ENCODE assay signal across 12 cellular contexts in the genomic region with DNA sequence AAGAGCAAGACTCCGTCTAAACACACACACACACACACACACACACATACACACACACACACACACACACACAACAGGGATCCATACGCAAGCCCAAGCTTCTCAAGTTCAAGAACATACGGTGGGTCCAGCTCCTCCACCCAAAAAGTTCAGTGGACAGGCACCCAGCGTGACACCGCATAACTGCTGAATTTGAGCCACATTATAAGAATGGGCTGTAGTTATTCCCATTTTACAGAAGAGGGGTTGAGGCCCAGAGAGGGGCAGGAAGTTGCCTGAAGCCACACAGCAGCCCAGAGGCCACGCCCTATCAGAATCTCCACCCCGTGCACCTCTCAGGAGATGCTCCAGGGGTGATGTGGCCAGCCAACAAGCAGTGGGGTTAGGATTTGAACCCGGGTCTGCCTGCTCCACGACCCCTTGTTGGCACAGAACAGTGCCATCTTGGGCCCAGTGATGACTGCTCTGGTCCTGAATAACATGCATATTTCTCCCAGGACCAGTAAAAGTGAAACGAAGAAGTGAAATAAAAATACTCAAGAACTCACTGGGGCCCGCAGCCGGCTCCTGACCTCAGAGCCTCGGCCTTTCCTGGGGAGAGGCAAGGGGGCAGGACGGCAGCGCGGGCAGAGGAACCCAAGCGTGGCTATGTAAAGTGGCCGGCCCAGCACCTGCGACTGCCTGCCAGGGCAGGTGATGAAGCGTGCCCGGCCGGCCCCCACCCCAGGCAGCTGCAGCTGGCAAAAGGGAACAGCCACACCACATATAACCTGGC.
DNase-seq lines count a peak whose midpoint lies in the region; ATAC-seq, FAIRE-seq and TF ChIP-seq lines count a peak whose summit lies in the region.
"Had no signal": no experiment of that assay in that cellular context is flagged by ENCODE, and none has a peak within 500 bp of the region (broad histone marks: within the 10 kb centered on the region; RNA-seq: fewer than 3 reads in every experiment).

No MANE protein-coding gene starts in this region.

- peak overlapping the region; percentile 72 for H3K27ac Mint-ChIP-seq in activated CD4-positive, alpha-beta memory T cell treated with anti-CD3 and anti-CD28 coated beads, Interleukin-2, amount 10 ng/mL, durations not matched to agents 7 days and 5 days
- no peak overlapping the region for H3K27ac Mint-ChIP-seq in activated CD4-positive, alpha-beta memory T cell treated with anti-CD3 and anti-CD28 coated beads for 36 hours

- H3K4me2 ChIP-seq in endothelial cell of umbilical vein (ENCODE audit: insufficient read depth, low read length): no peak overlapping the region

- TF ChIP-seq CTCF in endothelial cell of umbilical vein (IDR thresholded peaks at IDR 0.05; ENCODE audit: extremely low read depth in 1 of 2, insufficient read depth in 1 of 2, low read depth in 1 of 2, low read length in 2 of 2) (no peak), testis (IDR thresholded peaks at IDR 0.05) (no peak), RWPE1 (conservative IDR thresholded peaks at IDR 0.05; ENCODE audit: low read depth) (no peak)

- no peaks in the 10 kb centered on the region for H4K20me1 ChIP-seq in endothelial cell of umbilical vein (replicated peaks; ENCODE audit: control insufficient read depth, extremely low read depth, insufficient read depth, low read length)

- BruUV-seq in endothelial cell of umbilical vein (replicated peaks; lab: Mats Ljungman, UMichigan): no TSS peak

- no peak for FAIRE-seq in endothelial cell of umbilical vein (lab: Jason Lieb, UNC)

- H3K36me3 ChIP-seq in endothelial cell of umbilical vein (ENCODE audit: control insufficient read depth in 2 of 2, extremely low read depth in 1 of 2, insufficient read depth in 2 of 2, low read length in 2 of 2): no peaks in the 10 kb centered on the region
- no peaks in the 10 kb centered on the region for H3K36me3 ChIP-seq in testis (ENCODE audit: low read depth, missing control alignments)
- H3K36me3 ChIP-seq in MG63: no peaks in the 10 kb centered on the region
- H3K36me3 ChIP-seq: HAP-1, right lobe of liver had no signal

- no peaks in the 10 kb centered on the region for H3K27me3 ChIP-seq in endothelial cell of umbilical vein (ENCODE audit: control insufficient read depth in 2 of 2, insufficient read depth in 2 of 2, low read length in 2 of 2)
- no peaks in the 10 kb centered on the region for H3K27me3 ChIP-seq in testis
- H3K27me3 ChIP-seq in MG63: no peaks in the 10 kb centered on the region
- H3K27me3 ChIP-seq: right lobe of liver had no signal

- peaks cover 4% of the 10 kb centered on the region for H3K36me3 Mint-ChIP-seq in activated CD4-positive, alpha-beta memory T cell treated with anti-CD3 and anti-CD28 coated beads, Interleukin-2, amount 10 ng/mL, durations not matched to agents 7 days and 5 days (ENCODE audit: low read depth)
- H3K36me3 Mint-ChIP-seq in activated CD4-positive, alpha-beta memory T cell treated with anti-CD3 and anti-CD28 coated beads for 36 hours: no peaks in the 10 kb centered on the region

- no peak overlapping the region for H3K9ac ChIP-seq in endothelial cell of umbilical vein (replicated peaks; ENCODE audit: extremely low read depth, insufficient read depth, low read length)

- whole genome bisulfite sequencing in testis, 2 donors: 85 to 90% methylated on average over 19 to 22 of the region's 22 CpGs

- dilution Hi-C loops in endothelial cell of umbilical vein (cut with MboI; ENCODE audit: extremely low pct_ligation_motif_present, low sequenced_read_pairs): no loop called here

- H3K27me3 Mint-ChIP-seq in activated CD4-positive, alpha-beta memory T cell treated with anti-CD3 and anti-CD28 coated beads, Interleukin-2, amount 10 ng/mL, durations not matched to agents 7 days and 5 days: peaks cover 3% of the 10 kb centered on the region
- peaks cover 4% of the 10 kb centered on the region for H3K27me3 Mint-ChIP-seq in activated CD4-positive, alpha-beta memory T cell treated with anti-CD3 and anti-CD28 coated beads for 36 hours

- H2AFZ ChIP-seq in endothelial cell of umbilical vein (ENCODE audit: low read depth, low read length): no peak overlapping the region

- H3K9me1 ChIP-seq in endothelial cell of umbilical vein (replicated peaks; ENCODE audit: control insufficient read depth, extremely low read depth, insufficient read depth, low read length): no peaks in the 10 kb centered on the region

- TF ChIP-seq POLR2A in endothelial cell of umbilical vein (IDR thresholded peaks at IDR 0.05; ENCODE audit: low read depth, low read length) (no peak), testis (IDR thresholded peaks at IDR 0.05) (no peak)

- CTCF ChIA-PET in activated CD4-positive, alpha-beta memory T cell treated with anti-CD3 and anti-CD28 coated beads, Interleukin-2, amount 10 ng/mL, durations not matched to agents 7 days and 5 days (lab: Charles Lee): interaction anchor here (0.7 to 1.4 kb wide), 3 partner anchors 65 to 123 kb away, joined by 3 read pairs; partner anchors contain the start of gene KLF2
- CTCF ChIA-PET in activated CD4-positive, alpha-beta memory T cell treated with anti-CD3 and anti-CD28 coated beads for 36 hours (lab: Charles Lee): no interaction called here
- CTCF ChIA-PET in endothelial cell of umbilical vein (lab: Charles Lee) (interaction anchor here (0.7 to 1.6 kb wide), 5 partner anchors 9 to 79 kb away, joined by 3 to 9 read pairs (median 5); partner anchors contain the start of gene KLF2), RWPE1 (lab: Yijun Ruan, JAX) (no interaction called here)

- intact Hi-C loops in activated CD4-positive, alpha-beta memory T cell treated with anti-CD3 and anti-CD28 coated beads for 36 hours (cut with micrococcal nuclease): loop anchor here (5.0 kb wide), 1 partner anchor 68 kb away; no protein-coding TSS in a partner anchor
- intact Hi-C loops in endothelial cell of umbilical vein (cut with micrococcal nuclease): loop anchor here (2.0 kb wide), 1 partner anchor 65 kb away; the partner anchor contains the start of gene KLF2
- intact Hi-C loops in testis (cut with DNase I; ENCODE audit: low total_unique reads): loop anchor here (10.0 kb wide), 1 partner anchor 65 kb away; the partner anchor contains the start of gene KLF2

- POLR2A ChIA-PET in activated CD4-positive, alpha-beta memory T cell treated with anti-CD3 and anti-CD28 coated beads, Interleukin-2, amount 10 ng/mL, durations not matched to agents 7 days and 5 days (lab: Charles Lee): interaction anchor here (0.6 to 9.6 kb wide), 7 partner anchors 11 to 123 kb away, joined by 3 to 68 read pairs (median 3); partner anchors contain the start of gene KLF2
- POLR2A ChIA-PET in activated CD4-positive, alpha-beta memory T cell treated with anti-CD3 and anti-CD28 coated beads for 36 hours (lab: Charles Lee): no interaction called here
- POLR2A ChIA-PET in endothelial cell of umbilical vein (lab: Charles Lee): interaction anchor here (0.6 to 3.4 kb wide), 6 partner anchors 24 to 153 kb away, joined by 5 to 14 read pairs (median 8); partner anchors contain the start of gene KLF2
- POLR2A ChIA-PET in RWPE1 (lab: Yijun Ruan, JAX; ENCODE audit: low non-redundant PET): no interaction called here

- H3K9me3 ChIP-seq in endothelial cell of umbilical vein (replicated peaks; ENCODE audit: control insufficient read depth, insufficient read depth, low read length) (no peaks in the 10 kb centered on the region), testis (no peaks in the 10 kb centered on the region), MG63 (no peaks in the 10 kb centered on the region)
- H3K9me3 ChIP-seq: HAP-1, right lobe of liver had no signal

- DNase-seq in activated CD4-positive, alpha-beta memory T cell treated with anti-CD3 and anti-CD28 coated beads, Interleukin-2, amount 10 ng/mL, durations not matched to agents 7 days and 5 days: peak; percentile 60
- no peak for DNase-seq in activated CD4-positive, alpha-beta memory T cell treated with anti-CD3 and anti-CD28 coated beads for 36 hours
- DNase-seq in endothelial cell of umbilical vein (ENCODE audit: low read depth, low spot score) (no peak), testis (no peak), RWPE1 (ENCODE audit: low spot score) (no peak), NCI-H226 (no peak), MG63 (no peak)
- DNase-seq: activated T-cell treated with anti-CD3 and anti-CD28 coated beads for 4 hours, NCI-H524 treated with DMSO at 0.1 percent for 48 hours, right lobe of liver had no signal

- H3K4me3 ChIP-seq in endothelial cell of umbilical vein (replicated peaks in 1 of 3; ENCODE audit: insufficient read depth in 1 of 3, low read depth in 1 of 3, low read length in 3 of 3): no peak overlapping the region
- no peak overlapping the region for H3K4me3 ChIP-seq in testis
- no peak overlapping the region for H3K4me3 ChIP-seq in MG63
- H3K4me3 ChIP-seq: HAP-1, right lobe of liver had no signal

- H3K4me1 ChIP-seq in endothelial cell of umbilical vein (ENCODE audit: control insufficient read depth, extremely low read depth, insufficient read depth, low read length) (peaks cover 21% of the 10 kb centered on the region), testis (peaks cover 37% of the 10 kb centered on the region)
- H3K4me1 ChIP-seq: HAP-1 had no signal

- H3K4me3 Mint-ChIP-seq in activated CD4-positive, alpha-beta memory T cell treated with anti-CD3 and anti-CD28 coated beads, Interleukin-2, amount 10 ng/mL, durations not matched to agents 7 days and 5 days: peak overlapping the region; percentile 27
- H3K4me3 Mint-ChIP-seq in activated CD4-positive, alpha-beta memory T cell treated with anti-CD3 and anti-CD28 coated beads for 36 hours: no peak overlapping the region

- peaks cover 4% of the 10 kb centered on the region for H3K9me3 Mint-ChIP-seq in activated CD4-positive, alpha-beta memory T cell treated with anti-CD3 and anti-CD28 coated beads, Interleukin-2, amount 10 ng/mL, durations not matched to agents 7 days and 5 days
- no peaks in the 10 kb centered on the region for H3K9me3 Mint-ChIP-seq in activated CD4-positive, alpha-beta memory T cell treated with anti-CD3 and anti-CD28 coated beads for 36 hours

- ATAC-seq in HG03342 (IDR thresholded peaks at IDR 0.05; ENCODE audit: unreplicated experiment): peak; percentile 68

- no peaks in the 10 kb centered on the region for H3K79me2 ChIP-seq in endothelial cell of umbilical vein (ENCODE audit: control insufficient read depth, insufficient read depth, low read length)

- H3K27ac ChIP-seq in endothelial cell of umbilical vein (ENCODE audit: insufficient read depth, low read depth, low read length): peak overlapping the region; percentile 56
- H3K27ac ChIP-seq in testis: peak overlapping the region; percentile 39 to 43
- H3K27ac ChIP-seq in RWPE1: no peak overlapping the region

- peaks cover 68% of the 10 kb centered on the region for H3K4me1 Mint-ChIP-seq in activated CD4-positive, alpha-beta memory T cell treated with anti-CD3 and anti-CD28 coated beads, Interleukin-2, amount 10 ng/mL, durations not matched to agents 7 days and 5 days
- H3K4me1 Mint-ChIP-seq in activated CD4-positive, alpha-beta memory T cell treated with anti-CD3 and anti-CD28 coated beads for 36 hours (ENCODE audit: low read depth): peaks cover 29% of the 10 kb centered on the region

TF ChIP-seq in endothelial cell of umbilical vein, 7 proteins besides CTCF, POLR2A, EP300 and RAD21 (continues in another document):
- TF ChIP-seq, protein P1, sequence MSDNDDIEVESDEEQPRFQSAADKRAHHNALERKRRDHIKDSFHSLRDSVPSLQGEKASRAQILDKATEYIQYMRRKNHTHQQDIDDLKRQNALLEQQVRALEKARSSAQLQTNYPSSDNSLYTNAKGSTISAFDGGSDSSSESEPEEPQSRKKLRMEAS (IDR thresholded peaks at IDR 0.05; ENCODE audit: insufficient read depth, insufficient read length): no peak

Comparison
In these comparisons a context has a peak if more than half of its experiments do, and no peak if none do; other contexts are left out.
1. CTCF ChIA-PET loops: an anchor here in activated CD4-positive, alpha-beta memory T cell treated with anti-CD3 and anti-CD28 coated beads, Interleukin-2, amount 10 ng/mL, durations not matched to agents 7 days and 5 days (0.7 to 1.4 kb wide) and endothelial cell of umbilical vein (0.7 to 1.6 kb wide); none called in activated CD4-positive, alpha-beta memory T cell treated with anti-CD3 and anti-CD28 coated beads for 36 hours and RWPE1.
2. POLR2A ChIA-PET loops: an anchor here in activated CD4-positive, alpha-beta memory T cell treated with anti-CD3 and anti-CD28 coated beads, Interleukin-2, amount 10 ng/mL, durations not matched to agents 7 days and 5 days (0.6 to 9.6 kb wide) and endothelial cell of umbilical vein (0.6 to 3.4 kb wide); none called in activated CD4-positive, alpha-beta memory T cell treated with anti-CD3 and anti-CD28 coated beads for 36 hours and RWPE1.